8 cellular contexts compared by ENCODE assay signal in the genomic region with DNA sequence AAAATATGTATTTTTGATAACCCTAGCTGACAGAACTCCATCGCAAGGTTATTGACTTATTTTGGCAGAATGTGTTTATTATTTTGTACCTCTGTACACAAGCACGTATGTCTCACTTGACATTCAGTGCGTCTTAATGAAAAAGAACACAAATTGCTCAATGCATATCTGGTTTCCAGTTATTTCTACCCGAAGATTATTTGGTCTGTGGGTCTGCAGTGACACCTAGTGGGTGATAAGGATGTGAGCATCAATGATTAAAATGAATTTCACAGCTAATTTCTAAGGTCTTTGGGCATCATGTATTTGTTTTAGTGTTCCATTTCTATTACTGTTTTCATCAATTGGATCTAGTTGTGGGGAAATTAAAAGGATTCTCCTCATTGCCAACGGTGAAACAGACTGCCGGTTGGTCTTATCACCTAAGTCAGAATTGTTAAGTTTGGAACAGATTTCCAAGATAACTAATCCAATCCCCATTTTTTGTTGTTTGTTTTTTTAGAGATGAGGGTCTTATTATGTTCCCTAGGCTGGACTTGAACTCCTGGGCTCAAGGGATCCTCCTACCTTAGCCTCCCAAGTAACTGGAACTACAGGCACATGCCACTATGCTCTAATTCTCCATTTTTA. TPM values are rescaled to one million over a fixed set of nuclear protein-coding genes. Genes with fewer than 3 reads are reported as not detected.
DNase-seq lines count a peak whose midpoint lies in the region; ATAC-seq, FAIRE-seq and TF ChIP-seq lines count a peak whose summit lies in the region.

No MANE protein-coding gene starts in this region.

- no peaks in the 10 kb centered on the region for H3K9me3 ChIP-seq in aorta (ENCODE audit: control insufficient read depth, low read length)

- H3K27me3 Mint-ChIP-seq in nephron progenitor cell (ENCODE audit: low read depth, poor library complexity): peaks cover 6% of the 10 kb centered on the region

- H3K27ac Mint-ChIP-seq in nephron progenitor cell: no peak overlapping the region

- H3K36me3 ChIP-seq in aorta (ENCODE audit: control insufficient read depth in 1 of 2, insufficient read depth in 2 of 2, low read length in 1 of 2): peaks cover 2 to 9% of the 10 kb centered on the region in 2 donors

- peak; percentile 53 for DNase-seq in AG08396 (ENCODE audit: low spot score)
- no peak for DNase-seq in GM12892 (ENCODE audit: insufficient read length)
- peak; percentile 64 for DNase-seq in NCI-H2227 (lab: John Stamatoyannopoulos, UW; ENCODE audit: unreplicated experiment)
- peak; percentile 52 for DNase-seq in activated CD4-positive, alpha-beta T cell treated with anti-CD3 and anti-CD28 coated beads for 48 hours
- DNase-seq in epithelial cell of proximal tubule (ENCODE audit: low read depth): peak; percentile 29
- DNase-seq in nephron progenitor cell: peak; percentile 37
- DNase-seq in aorta: no peak

- peak; percentile 70 for FAIRE-seq in GM12892 (lab: Jason Lieb, UNC)

- no peaks in the 10 kb centered on the region for H3K9me3 Mint-ChIP-seq in nephron progenitor cell

- H3K27me3 ChIP-seq in aorta (ENCODE audit: control insufficient read depth in 1 of 2, insufficient read depth in 2 of 2, low read length in 1 of 2): no peaks in the 10 kb centered on the region

- intact Hi-C loops in aorta (cut with DNase I): loop anchor here (2.0 to 10.0 kb wide), 3 partner anchors 289 to 547 kb away; a partner anchor contains a TSS

- H3K36me3 Mint-ChIP-seq in nephron progenitor cell (ENCODE audit: low read depth): peaks cover 23% of the 10 kb centered on the region

- H3K4me1 Mint-ChIP-seq in nephron progenitor cell: no peaks in the 10 kb centered on the region

- ATAC-seq in aorta (ENCODE audit: low FRiP score) (peak; percentile 81), HG02678 (IDR thresholded peaks at IDR 0.05; ENCODE audit: unreplicated experiment) (no peak)

- WGBS in aorta, 2 donors: 21% methylated on average over 6 of the region's 6 CpGs

- no peak overlapping the region for H3K27ac ChIP-seq in aorta (ENCODE audit: low read depth in 1 of 2, low read length in 2 of 2)

- H3K4me1 ChIP-seq in aorta (ENCODE audit: control insufficient read depth in 1 of 2, insufficient read depth in 2 of 2, low read length in 2 of 2): no peaks in the 10 kb centered on the region

- TF ChIP-seq CTCF in epithelial cell of proximal tubule (conservative IDR thresholded peaks at IDR 0.05; ENCODE audit: low read depth, low read length) (peak; percentile 84), nephron progenitor cell (IDR thresholded peaks at IDR 0.05) (peak; percentile 80)

- H3K4me3 Mint-ChIP-seq in nephron progenitor cell: no peak overlapping the region

- H3K4me3 ChIP-seq in epithelial cell of proximal tubule (ENCODE audit: low read depth, low read length) (no peak overlapping the region), aorta (ENCODE audit: low read length in 2 of 2) (no peak overlapping the region)

- TF ChIP-seq POLR2A in GM12892 (IDR thresholded peaks at IDR 0.05; ENCODE audit: low read depth, low read length): 0 out of 2 replicates have a peak, but pooled peaks have one; percentile 15

RNA-seq across cellular contexts. Expression of a gene that starts 13.9 kb away (rescaled TPM):
- polyA plus RNA-seq in GM12892 (2012; ENCODE audit: missing spikeins): 10.1 TPM
- total RNA-seq in epithelial cell of proximal tubule: 24.5 and 31.6 TPM in 2 replicates
- 1 to 10 TPM; 7.9 to 8.8 TPM for total RNA-seq in aorta
- 1 to 10 TPM; 3.9 to 5.9 TPM for polyA plus RNA-seq in aorta

RNA-seq across cellular contexts. Expression of a gene that starts 30.4 kb away (rescaled TPM):
- 1.3 TPM for polyA plus RNA-seq in GM12892 (2012; ENCODE audit: missing spikeins)
- total RNA-seq in epithelial cell of proximal tubule: 0.07 and 0.58 TPM in 2 replicates
- 10 to 100 TPM; 11.7 to 14.8 TPM for total RNA-seq in aorta
- polyA plus RNA-seq in aorta: 1 to 10 TPM in 1 of 2 donors, not detected in 1; 1.3 TPM

Comparison
In these comparisons a context has a peak if more than half of its experiments do, and no peak if none do; other contexts are left out.
1. DNase-seq: peak in AG08396 (single experiment), NCI-H2227 (single experiment), activated CD4-positive, alpha-beta T cell treated with anti-CD3 and anti-CD28 coated beads for 48 hours (single experiment), epithelial cell of proximal tubule (single experiment) and nephron progenitor cell (single experiment); none in GM12892 (single experiment) and aorta (0 of 2).